20 cellular contexts compared by ENCODE assay signal in genomic region chr6:33820243-33820642, GRCh38. TPM values are rescaled to one million over a fixed set of nuclear protein-coding genes. Genes with fewer than 3 reads are reported as not detected.
DNase-seq lines count a peak whose midpoint lies in the region; ATAC-seq and TF ChIP-seq lines count a peak whose summit lies in the region.
"Had no signal": no experiment of that assay in that cellular context is flagged by ENCODE, and none has a peak within 500 bp of the region (broad histone marks: within the 10 kb centered on the region; RNA-seq: fewer than 3 reads in every experiment).

No MANE protein-coding gene starts in this region.

- no peaks in the 10 kb centered on the region for H3K36me3 Mint-ChIP-seq in glutamatergic neuron (ENCODE audit: unreplicated experiment)
- no peaks in the 10 kb centered on the region for H3K36me3 Mint-ChIP-seq in activated T-helper 2 cell treated with anti-CD3 and anti-CD28 coated beads, Interferon-gamma antibody, Interleukin-2, Interleukin-4, amounts not matched to agents 10 μg/mL and 5 μg/mL and 100 μg/mL, durations not matched to agents 14 hours and 24 hours and 36 hours (ENCODE audit: low read depth)
- H3K36me3 Mint-ChIP-seq: CD8-positive, alpha-beta memory T cell had no signal

- peak; percentile 15 for DNase-seq in left ventricle myocardium superior
- no peak for DNase-seq in cardiac septum (ENCODE audit: low spot score)
- peak; percentile 33 for DNase-seq in NCI-H69 (lab: John Stamatoyannopoulos, UW)
- peak; percentile 57 for DNase-seq in glutamatergic neuron
- DNase-seq in activated T-helper 2 cell treated with anti-CD3 and anti-CD28 coated beads, Interferon-gamma antibody, Interleukin-2, Interleukin-4, amounts not matched to agents 10 μg/mL and 5 μg/mL and 100 μg/mL, durations not matched to agents 14 hours and 24 hours and 36 hours (ENCODE audit: low spot score): no peak
- no peak for DNase-seq in SKM-1 treated with dmso at 0.1 percent for 144 hours (lab: John Stamatoyannopoulos, UW; ENCODE audit: unreplicated experiment)
- DNase-seq in activated effector memory CD4-positive, alpha-beta T cell treated with Interleukin-2 at 50 U/mL for 16 hours: no peak
- DNase-seq: CD8-positive, alpha-beta memory T cell; DND-41; H7; Karpas-422; MM.1S; NCI-H1092 treated with DMSO at 0.1 percent for 48 hours; NCI-H187 treated with DMSO at 0.1 percent for 48 hours; NCI-H446; NCI-H774; PC-9; SW 1271 had no signal

- ATAC-seq in left ventricle myocardium superior (no peak), GM21786 (IDR thresholded peaks at IDR 0.05; ENCODE audit: unreplicated experiment) (no peak)

- peaks cover 17% of the 10 kb centered on the region for H3K27me3 Mint-ChIP-seq in glutamatergic neuron (ENCODE audit: unreplicated experiment)
- peaks cover 16% of the 10 kb centered on the region for H3K27me3 Mint-ChIP-seq in activated T-helper 2 cell treated with anti-CD3 and anti-CD28 coated beads, Interferon-gamma antibody, Interleukin-2, Interleukin-4, amounts not matched to agents 10 μg/mL and 5 μg/mL and 100 μg/mL, durations not matched to agents 14 hours and 24 hours and 36 hours (ENCODE audit: low read depth)

- peak overlapping the region; percentile 64 for H3K4me3 Mint-ChIP-seq in glutamatergic neuron (ENCODE audit: unreplicated experiment)
- no peak overlapping the region for H3K4me3 Mint-ChIP-seq in activated T-helper 2 cell treated with anti-CD3 and anti-CD28 coated beads, Interferon-gamma antibody, Interleukin-2, Interleukin-4, amounts not matched to agents 10 μg/mL and 5 μg/mL and 100 μg/mL, durations not matched to agents 14 hours and 24 hours and 36 hours (ENCODE audit: low read depth)
- H3K4me3 Mint-ChIP-seq: CD8-positive, alpha-beta memory T cell had no signal

- intact Hi-C loops in left ventricle myocardium superior (cut with micrococcal nuclease) (no loop called here), cardiac septum (cut with DNase I) (no loop called here)
- intact Hi-C loops in activated T-helper 2 cell treated with anti-CD3 and anti-CD28 coated beads, Interferon-gamma antibody, Interleukin-2, Interleukin-4, amounts not matched to agents 10 μg/mL and 5 μg/mL and 100 μg/mL, durations not matched to agents 14 hours and 24 hours and 36 hours (cut with micrococcal nuclease): no loop called here

- peaks cover 15% of the 10 kb centered on the region for H3K9me3 Mint-ChIP-seq in glutamatergic neuron (ENCODE audit: unreplicated experiment)
- H3K9me3 Mint-ChIP-seq in activated T-helper 2 cell treated with anti-CD3 and anti-CD28 coated beads, Interferon-gamma antibody, Interleukin-2, Interleukin-4, amounts not matched to agents 10 μg/mL and 5 μg/mL and 100 μg/mL, durations not matched to agents 14 hours and 24 hours and 36 hours: no peaks in the 10 kb centered on the region
- H3K9me3 Mint-ChIP-seq: CD8-positive, alpha-beta memory T cell had no signal

- H3K27ac Mint-ChIP-seq in glutamatergic neuron (ENCODE audit: unreplicated experiment): peak overlapping the region; percentile 82
- no peak overlapping the region for H3K27ac Mint-ChIP-seq in activated T-helper 2 cell treated with anti-CD3 and anti-CD28 coated beads, Interferon-gamma antibody, Interleukin-2, Interleukin-4, amounts not matched to agents 10 μg/mL and 5 μg/mL and 100 μg/mL, durations not matched to agents 14 hours and 24 hours and 36 hours

- peaks cover 46% of the 10 kb centered on the region for H3K4me1 Mint-ChIP-seq in glutamatergic neuron (ENCODE audit: low read depth, unreplicated experiment)
- no peaks in the 10 kb centered on the region for H3K4me1 Mint-ChIP-seq in activated T-helper 2 cell treated with anti-CD3 and anti-CD28 coated beads, Interferon-gamma antibody, Interleukin-2, Interleukin-4, amounts not matched to agents 10 μg/mL and 5 μg/mL and 100 μg/mL, durations not matched to agents 14 hours and 24 hours and 36 hours (ENCODE audit: low read depth)

- TF ChIP-seq CTCF in glutamatergic neuron (IDR thresholded peaks at IDR 0.05; ENCODE audit: partially characterized antibody, unreplicated experiment): no peak

RNA-seq across cellular contexts. Expression of gene MLN, which starts 16.4 kb away (rescaled TPM):
- total RNA-seq in left ventricle myocardium superior: not detected
- not detected for total RNA-seq in cardiac septum
- total RNA-seq in glutamatergic neuron (ENCODE audit: unreplicated experiment): not detected
- total RNA-seq in activated T-helper 2 cell treated with anti-CD3 and anti-CD28 coated beads, Interferon-gamma antibody, Interleukin-2, Interleukin-4, amounts not matched to agents 10 μg/mL and 5 μg/mL and 100 μg/mL, durations not matched to agents 14 hours and 24 hours and 36 hours: not detected in 2 replicates
- total RNA-seq: CD8-positive, alpha-beta memory T cell; H7; PC-9; SJSA1 had no signal

RNA-seq across cellular contexts. Expression of gene LEMD2, which starts 31.3 kb away (rescaled TPM):
- 22.5 TPM for total RNA-seq in left ventricle myocardium superior
- total RNA-seq in cardiac septum: 29.6 TPM
- total RNA-seq in glutamatergic neuron (ENCODE audit: unreplicated experiment): 82.4 TPM
- total RNA-seq in activated T-helper 2 cell treated with anti-CD3 and anti-CD28 coated beads, Interferon-gamma antibody, Interleukin-2, Interleukin-4, amounts not matched to agents 10 μg/mL and 5 μg/mL and 100 μg/mL, durations not matched to agents 14 hours and 24 hours and 36 hours: 61.7 and 66.2 TPM in 2 replicates

Comparison
In these comparisons a context has a peak if more than half of its experiments do, and no peak if none do; other contexts are left out.
1. DNase-seq: peak in left ventricle myocardium superior (single experiment), NCI-H69 (single experiment) and glutamatergic neuron (single experiment); none in cardiac septum (single experiment), activated T-helper 2 cell treated with anti-CD3 and anti-CD28 coated beads, Interferon-gamma antibody, Interleukin-2, Interleukin-4, amounts not matched to agents 10 μg/mL and 5 μg/mL and 100 μg/mL, durations not matched to agents 14 hours and 24 hours and 36 hours (single experiment), SKM-1 treated with dmso at 0.1 percent for 144 hours (single experiment) and activated effector memory CD4-positive, alpha-beta T cell treated with Interleukin-2 at 50 U/mL for 16 hours (single experiment).